Comparison of ENCODE assay signal across 3 cellular contexts in the genomic region with DNA sequence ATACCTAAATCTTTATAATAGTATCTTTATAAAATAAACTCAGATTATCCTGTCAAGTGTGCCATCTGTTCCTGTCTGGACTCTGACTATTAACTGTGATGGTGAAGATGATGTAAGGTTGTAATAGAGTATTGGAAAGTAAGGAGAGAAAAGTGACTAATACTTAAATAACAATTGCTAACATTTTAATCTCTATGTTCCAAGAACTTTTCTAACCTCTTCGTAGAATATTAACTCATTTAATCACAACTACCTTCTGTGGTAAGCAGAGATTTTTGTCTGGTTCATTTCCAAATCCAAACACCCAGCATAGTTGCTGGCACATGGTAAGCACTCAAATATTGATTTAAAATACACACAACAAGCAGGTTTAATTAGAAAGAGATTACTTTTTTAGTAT.
TF ChIP-seq lines count a peak whose summit lies in the region.

No MANE protein-coding gene starts in this region.

TF ChIP-seq in SK-N-SH, 30 proteins besides CTCF, POLR2A, EP300 and RAD21 (continues in another document):
- no peak for TF ChIP-seq RXRA (IDR thresholded peaks at IDR 0.05; ENCODE audit: borderline replicate concordance, low read depth)
- no peak for TF ChIP-seq GABPA (IDR thresholded peaks at IDR 0.05; ENCODE audit: low read depth)
- TF ChIP-seq, protein P1, sequence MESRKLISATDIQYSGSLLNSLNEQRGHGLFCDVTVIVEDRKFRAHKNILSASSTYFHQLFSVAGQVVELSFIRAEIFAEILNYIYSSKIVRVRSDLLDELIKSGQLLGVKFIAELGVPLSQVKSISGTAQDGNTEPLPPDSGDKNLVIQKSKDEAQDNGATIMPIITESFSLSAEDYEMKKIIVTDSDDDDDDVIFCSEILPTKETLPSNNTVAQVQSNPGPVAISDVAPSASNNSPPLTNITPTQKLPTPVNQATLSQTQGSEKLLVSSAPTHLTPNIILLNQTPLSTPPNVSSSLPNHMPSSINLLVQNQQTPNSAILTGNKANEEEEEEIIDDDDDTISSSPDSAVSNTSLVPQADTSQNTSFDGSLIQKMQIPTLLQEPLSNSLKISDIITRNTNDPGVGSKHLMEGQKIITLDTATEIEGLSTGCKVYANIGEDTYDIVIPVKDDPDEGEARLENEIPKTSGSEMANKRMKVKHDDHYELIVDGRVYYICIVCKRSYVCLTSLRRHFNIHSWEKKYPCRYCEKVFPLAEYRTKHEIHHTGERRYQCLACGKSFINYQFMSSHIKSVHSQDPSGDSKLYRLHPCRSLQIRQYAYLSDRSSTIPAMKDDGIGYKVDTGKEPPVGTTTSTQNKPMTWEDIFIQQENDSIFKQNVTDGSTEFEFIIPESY (IDR thresholded peaks at IDR 0.05; ENCODE audit: borderline replicate concordance, low read depth), result no peak
- TF ChIP-seq POLR2AphosphoS5 (IDR thresholded peaks at IDR 0.05; ENCODE audit: low read depth, low read length), result no peak
- TF ChIP-seq, protein P2, sequence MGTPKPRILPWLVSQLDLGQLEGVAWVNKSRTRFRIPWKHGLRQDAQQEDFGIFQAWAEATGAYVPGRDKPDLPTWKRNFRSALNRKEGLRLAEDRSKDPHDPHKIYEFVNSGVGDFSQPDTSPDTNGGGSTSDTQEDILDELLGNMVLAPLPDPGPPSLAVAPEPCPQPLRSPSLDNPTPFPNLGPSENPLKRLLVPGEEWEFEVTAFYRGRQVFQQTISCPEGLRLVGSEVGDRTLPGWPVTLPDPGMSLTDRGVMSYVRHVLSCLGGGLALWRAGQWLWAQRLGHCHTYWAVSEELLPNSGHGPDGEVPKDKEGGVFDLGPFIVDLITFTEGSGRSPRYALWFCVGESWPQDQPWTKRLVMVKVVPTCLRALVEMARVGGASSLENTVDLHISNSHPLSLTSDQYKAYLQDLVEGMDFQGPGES (IDR thresholded peaks at IDR 0.05; ENCODE audit: low read depth, low read length), result no peak
- no peak for TF ChIP-seq NFIC (IDR thresholded peaks at IDR 0.05; ENCODE audit: borderline replicate concordance)
- TF ChIP-seq EZH2phosphoT487 (IDR thresholded peaks at IDR 0.05; ENCODE audit: borderline replicate concordance, low read depth), result no peak
- no peak for TF ChIP-seq TAF1 (IDR thresholded peaks at IDR 0.05; ENCODE audit: borderline replicate concordance, low read depth, low read length)
- no peak for TF ChIP-seq RFX5 (IDR thresholded peaks at IDR 0.05; ENCODE audit: low read length)
- TF ChIP-seq, protein P3, sequence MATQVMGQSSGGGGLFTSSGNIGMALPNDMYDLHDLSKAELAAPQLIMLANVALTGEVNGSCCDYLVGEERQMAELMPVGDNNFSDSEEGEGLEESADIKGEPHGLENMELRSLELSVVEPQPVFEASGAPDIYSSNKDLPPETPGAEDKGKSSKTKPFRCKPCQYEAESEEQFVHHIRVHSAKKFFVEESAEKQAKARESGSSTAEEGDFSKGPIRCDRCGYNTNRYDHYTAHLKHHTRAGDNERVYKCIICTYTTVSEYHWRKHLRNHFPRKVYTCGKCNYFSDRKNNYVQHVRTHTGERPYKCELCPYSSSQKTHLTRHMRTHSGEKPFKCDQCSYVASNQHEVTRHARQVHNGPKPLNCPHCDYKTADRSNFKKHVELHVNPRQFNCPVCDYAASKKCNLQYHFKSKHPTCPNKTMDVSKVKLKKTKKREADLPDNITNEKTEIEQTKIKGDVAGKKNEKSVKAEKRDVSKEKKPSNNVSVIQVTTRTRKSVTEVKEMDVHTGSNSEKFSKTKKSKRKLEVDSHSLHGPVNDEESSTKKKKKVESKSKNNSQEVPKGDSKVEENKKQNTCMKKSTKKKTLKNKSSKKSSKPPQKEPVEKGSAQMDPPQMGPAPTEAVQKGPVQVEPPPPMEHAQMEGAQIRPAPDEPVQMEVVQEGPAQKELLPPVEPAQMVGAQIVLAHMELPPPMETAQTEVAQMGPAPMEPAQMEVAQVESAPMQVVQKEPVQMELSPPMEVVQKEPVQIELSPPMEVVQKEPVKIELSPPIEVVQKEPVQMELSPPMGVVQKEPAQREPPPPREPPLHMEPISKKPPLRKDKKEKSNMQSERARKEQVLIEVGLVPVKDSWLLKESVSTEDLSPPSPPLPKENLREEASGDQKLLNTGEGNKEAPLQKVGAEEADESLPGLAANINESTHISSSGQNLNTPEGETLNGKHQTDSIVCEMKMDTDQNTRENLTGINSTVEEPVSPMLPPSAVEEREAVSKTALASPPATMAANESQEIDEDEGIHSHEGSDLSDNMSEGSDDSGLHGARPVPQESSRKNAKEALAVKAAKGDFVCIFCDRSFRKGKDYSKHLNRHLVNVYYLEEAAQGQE (IDR thresholded peaks at IDR 0.05; ENCODE audit: low read depth, low read length), result no peak
- TF ChIP-seq NRF1 (IDR thresholded peaks at IDR 0.05; ENCODE audit: low read depth, low read length), result no peak

TF ChIP-seq in SK-N-SH treated with all-trans-retinoic acid at 6 μM for 48 hours, 23 proteins besides CTCF, POLR2A, EP300 and RAD21 (continued from another document and continues in another):
- no peak for TF ChIP-seq ZNF8 (CRISPR knock-in tag; IDR thresholded peaks at IDR 0.05)
- no peak for TF ChIP-seq ZFP3 (CRISPR knock-in tag; IDR thresholded peaks at IDR 0.05)
- TF ChIP-seq, protein P4, sequence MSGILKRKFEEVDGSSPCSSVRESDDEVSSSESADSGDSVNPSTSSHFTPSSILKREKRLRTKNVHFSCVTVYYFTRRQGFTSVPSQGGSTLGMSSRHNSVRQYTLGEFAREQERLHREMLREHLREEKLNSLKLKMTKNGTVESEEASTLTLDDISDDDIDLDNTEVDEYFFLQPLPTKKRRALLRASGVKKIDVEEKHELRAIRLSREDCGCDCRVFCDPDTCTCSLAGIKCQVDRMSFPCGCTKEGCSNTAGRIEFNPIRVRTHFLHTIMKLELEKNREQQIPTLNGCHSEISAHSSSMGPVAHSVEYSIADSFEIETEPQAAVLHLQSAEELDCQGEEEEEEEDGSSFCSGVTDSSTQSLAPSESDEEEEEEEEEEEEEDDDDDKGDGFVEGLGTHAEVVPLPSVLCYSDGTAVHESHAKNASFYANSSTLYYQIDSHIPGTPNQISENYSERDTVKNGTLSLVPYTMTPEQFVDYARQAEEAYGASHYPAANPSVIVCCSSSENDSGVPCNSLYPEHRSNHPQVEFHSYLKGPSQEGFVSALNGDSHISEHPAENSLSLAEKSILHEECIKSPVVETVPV (CRISPR knock-in tag; IDR thresholded peaks at IDR 0.05), result no peak
- TF ChIP-seq, protein P5, sequence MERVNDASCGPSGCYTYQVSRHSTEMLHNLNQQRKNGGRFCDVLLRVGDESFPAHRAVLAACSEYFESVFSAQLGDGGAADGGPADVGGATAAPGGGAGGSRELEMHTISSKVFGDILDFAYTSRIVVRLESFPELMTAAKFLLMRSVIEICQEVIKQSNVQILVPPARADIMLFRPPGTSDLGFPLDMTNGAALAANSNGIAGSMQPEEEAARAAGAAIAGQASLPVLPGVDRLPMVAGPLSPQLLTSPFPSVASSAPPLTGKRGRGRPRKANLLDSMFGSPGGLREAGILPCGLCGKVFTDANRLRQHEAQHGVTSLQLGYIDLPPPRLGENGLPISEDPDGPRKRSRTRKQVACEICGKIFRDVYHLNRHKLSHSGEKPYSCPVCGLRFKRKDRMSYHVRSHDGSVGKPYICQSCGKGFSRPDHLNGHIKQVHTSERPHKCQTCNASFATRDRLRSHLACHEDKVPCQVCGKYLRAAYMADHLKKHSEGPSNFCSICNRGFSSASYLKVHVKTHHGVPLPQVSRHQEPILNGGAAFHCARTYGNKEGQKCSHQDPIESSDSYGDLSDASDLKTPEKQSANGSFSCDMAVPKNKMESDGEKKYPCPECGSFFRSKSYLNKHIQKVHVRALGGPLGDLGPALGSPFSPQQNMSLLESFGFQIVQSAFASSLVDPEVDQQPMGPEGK (CRISPR knock-in tag; IDR thresholded peaks at IDR 0.05; ENCODE audit: borderline replicate concordance), result no peak
- TF ChIP-seq TOX (CRISPR knock-in tag; IDR thresholded peaks at IDR 0.05; ENCODE audit: borderline replicate concordance), result no peak
- TF ChIP-seq ZNF565 (CRISPR knock-in tag; conservative IDR thresholded peaks at IDR 0.05; ENCODE audit: low read depth), result no peak
- no peak for TF ChIP-seq ZFP30 (CRISPR knock-in tag; IDR thresholded peaks at IDR 0.05)
- TF ChIP-seq ISL1 (CRISPR knock-in tag; IDR thresholded peaks at IDR 0.05), result no peak
- no peak for TF ChIP-seq ZC3H10 (CRISPR knock-in tag; IDR thresholded peaks at IDR 0.05)
- TF ChIP-seq OSR1 (CRISPR knock-in tag; IDR thresholded peaks at IDR 0.05), result no peak
- TF ChIP-seq BACH2 (CRISPR knock-in tag; IDR thresholded peaks at IDR 0.05; ENCODE audit: borderline replicate concordance), result no peak
- TF ChIP-seq GLIS3 (CRISPR knock-in tag; IDR thresholded peaks at IDR 0.05), result no peak
- no peak for TF ChIP-seq ZNF70 (CRISPR knock-in tag; IDR thresholded peaks at IDR 0.05)
- TF ChIP-seq PPARA (CRISPR knock-in tag; IDR thresholded peaks at IDR 0.05; ENCODE audit: borderline replicate concordance), result no peak
- TF ChIP-seq, protein P6, sequence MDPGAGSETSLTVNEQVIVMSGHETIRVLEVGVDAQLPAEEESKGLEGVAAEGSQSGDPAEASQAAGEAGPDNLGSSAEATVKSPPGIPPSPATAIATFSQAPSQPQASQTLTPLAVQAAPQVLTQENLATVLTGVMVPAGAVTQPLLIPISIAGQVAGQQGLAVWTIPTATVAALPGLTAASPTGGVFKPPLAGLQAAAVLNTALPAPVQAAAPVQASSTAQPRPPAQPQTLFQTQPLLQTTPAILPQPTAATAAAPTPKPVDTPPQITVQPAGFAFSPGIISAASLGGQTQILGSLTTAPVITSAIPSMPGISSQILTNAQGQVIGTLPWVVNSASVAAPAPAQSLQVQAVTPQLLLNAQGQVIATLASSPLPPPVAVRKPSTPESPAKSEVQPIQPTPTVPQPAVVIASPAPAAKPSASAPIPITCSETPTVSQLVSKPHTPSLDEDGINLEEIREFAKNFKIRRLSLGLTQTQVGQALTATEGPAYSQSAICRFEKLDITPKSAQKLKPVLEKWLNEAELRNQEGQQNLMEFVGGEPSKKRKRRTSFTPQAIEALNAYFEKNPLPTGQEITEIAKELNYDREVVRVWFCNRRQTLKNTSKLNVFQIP (CRISPR knock-in tag; IDR thresholded peaks at IDR 0.05; ENCODE audit: borderline replicate concordance, low read depth), result no peak

TF ChIP-seq in K562, 482 proteins besides CTCF, POLR2A, EP300 and RAD21:
- TF ChIP-seq MCM3 (IDR thresholded peaks at IDR 0.05) (no peak), KDM1A (IDR thresholded peaks at IDR 0.05) (0 out of 4 replicates have a peak, but pooled peaks of 1 of the 2 experiments have one; percentile 48), SMAD4 (CRISPR knock-in tag; conservative IDR thresholded peaks at IDR 0.05) (no peak), PRMT5 (CRISPR knock-in tag; IDR thresholded peaks at IDR 0.05) (no peak), POLR2H (tag; IDR thresholded peaks at IDR 0.05; ENCODE audit: low read depth) (peak; percentile 32; the same call in 1 of the 2 replicates)
